8 cellular contexts compared by ENCODE assay signal in the genomic region with DNA sequence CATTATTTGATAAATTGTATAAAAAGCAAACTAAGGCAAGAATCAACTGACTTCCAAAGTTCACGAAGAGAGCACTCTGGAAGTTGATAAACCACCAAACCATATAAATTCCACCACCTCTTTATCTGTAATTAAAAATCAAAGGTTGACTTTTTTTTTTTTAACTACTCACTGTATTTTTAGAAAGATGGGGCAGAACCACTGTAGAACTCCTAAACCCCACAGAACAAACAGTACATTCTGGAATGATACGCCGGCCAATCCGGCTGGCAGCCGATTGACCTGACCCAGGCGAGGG. TPM values are rescaled to one million over a fixed set of nuclear protein-coding genes. Genes with fewer than 3 reads are reported as not detected.
DNase-seq lines count a peak whose midpoint lies in the region; ATAC-seq and TF ChIP-seq lines count a peak whose summit lies in the region.

No MANE protein-coding gene starts in this region.

- H3K4me1 ChIP-seq in HUES64 (ENCODE audit: insufficient read depth, low read length) (peaks cover 26% of the 10 kb centered on the region), breast epithelium (peaks cover 0 to 11% of the 10 kb centered on the region in 2 donors), mucosa of rectum (ENCODE audit: control insufficient read depth in 2 of 2, insufficient read depth in 2 of 2, low read length in 2 of 2) (peaks cover 16 to 46% of the 10 kb centered on the region in 2 donors)

- H3K9me3 ChIP-seq in HUES64 (ENCODE audit: insufficient read depth, low read depth, low read length): no peaks in the 10 kb centered on the region
- no peaks in the 10 kb centered on the region for H3K9me3 ChIP-seq in breast epithelium
- H3K9me3 ChIP-seq in mucosa of rectum (ENCODE audit: control insufficient read depth in 2 of 2, low read length in 2 of 2): no peaks in the 10 kb centered on the region

- H3K27me3 ChIP-seq in HUES64 (ENCODE audit: insufficient read depth, low read length): no peaks in the 10 kb centered on the region
- no peaks in the 10 kb centered on the region for H3K27me3 ChIP-seq in breast epithelium
- H3K27me3 ChIP-seq in mucosa of rectum (ENCODE audit: control insufficient read depth in 2 of 2, insufficient read depth in 2 of 2, low read length in 2 of 2): no peaks in the 10 kb centered on the region

- H3K27ac ChIP-seq in 22Rv1: peak overlapping the region; percentile 73
- peak overlapping the region; percentile 46 for H3K27ac ChIP-seq in HUES64 (ENCODE audit: low read depth, low read length)
- peak overlapping the region; percentile 96 to 97 for H3K27ac ChIP-seq in breast epithelium
- peak overlapping the region; percentile 93 to 96 for H3K27ac ChIP-seq in mucosa of rectum (ENCODE audit: low read depth in 2 of 2, low read length in 2 of 2)

- TF ChIP-seq CTCF in 22Rv1 (IDR thresholded peaks at IDR 0.05) (no peak), breast epithelium (IDR thresholded peaks at IDR 0.05) (no peak)

- WGBS in HUES64: 4% methylated on average over 6 of the region's 6 CpGs

- no peak for TF ChIP-seq POLR2A in breast epithelium (IDR thresholded peaks at IDR 0.05)

- H3K4me3 ChIP-seq in HUES64 (ENCODE audit: low read length) (peak overlapping the region; percentile 77), breast epithelium (peak overlapping the region; percentile 83 to 95 (median 92)), mucosa of rectum (ENCODE audit: low read length in 2 of 2) (peak overlapping the region; percentile 83 to 92)

- H3K9ac ChIP-seq in HUES64 (ENCODE audit: low read depth, low read length) (peak overlapping the region; percentile 62), mucosa of rectum (ENCODE audit: low read depth in 1 of 2, low read length in 2 of 2) (peak overlapping the region; percentile 66 to 96)

- intact Hi-C loops in breast epithelium (cut with DNase I; ENCODE audit: low total_unique reads): no loop called here

- DNase-seq in breast epithelium (ENCODE audit: low spot score in 2 of 2): no peak
- no peak for DNase-seq in dedifferentiated amniotic fluid mesenchymal stem cell (ENCODE audit: extremely low spot score)
- DNase-seq in NCI-H146 treated with DMSO at 0.1 percent for 48 hours (lab: John Stamatoyannopoulos, UW; ENCODE audit: unreplicated experiment): no peak

- H3K36me3 ChIP-seq in HUES64 (ENCODE audit: insufficient read depth, low read length) (peaks cover 31% of the 10 kb centered on the region), breast epithelium (no peaks in the 10 kb centered on the region), mucosa of rectum (ENCODE audit: control insufficient read depth in 2 of 2, insufficient read depth in 2 of 2, low read length in 2 of 2) (peaks cover 6 to 11% of the 10 kb centered on the region in 2 donors)

- ATAC-seq in HG03354 (IDR thresholded peaks at IDR 0.05; ENCODE audit: poor library complexity, severe bottlenecking, unreplicated experiment) (no peak), HG03025 (IDR thresholded peaks at IDR 0.05; ENCODE audit: low FRiP score, unreplicated experiment) (no peak)

RNA-seq across cellular contexts. Expression of gene CCNG1, which starts 0.4 kb away (rescaled TPM):
- polyA plus RNA-seq in HUES64 (2013, experiment 1 of 2): 362 TPM
- polyA plus RNA-seq in HUES64 (2013, experiment 2 of 2): 427 TPM
- 100 to 1,000 TPM; 168 to 221 (median 178) TPM for total RNA-seq in breast epithelium

RNA-seq across cellular contexts. Expression of gene NUDCD2, which starts 22.9 kb away (rescaled TPM):
- polyA plus RNA-seq in HUES64 (2013, experiment 1 of 2): 31.4 TPM
- polyA plus RNA-seq in HUES64 (2013, experiment 2 of 2): 41.1 TPM
- total RNA-seq in breast epithelium: 1 to 10 TPM; 7.0 to 9.8 (median 7.2) TPM

RNA-seq across cellular contexts. Expression of gene HMMR, which starts 23.5 kb away (rescaled TPM):
- 65.8 TPM for polyA plus RNA-seq in HUES64 (2013, experiment 1 of 2)
- 83.0 TPM for polyA plus RNA-seq in HUES64 (2013, experiment 2 of 2)
- total RNA-seq in breast epithelium: 1 to 10 TPM in 1 of 3 donors, under 1 TPM in 1, not detected in 1; 0.15 to 3.5 TPM

Comparison
In these comparisons a context has a peak if more than half of its experiments do, and no peak if none do; other contexts are left out.
1. H3K27ac ChIP-seq: peak in every context shown above with its lines; median percentile 96 in breast epithelium; 94 in mucosa of rectum; 73 in 22Rv1; 46 in HUES64.